In genomic region chr1:156668801-156669637, GRCh38 we compare ENCODE assay signal across 14 cellular contexts. TPM values are rescaled to one million over a fixed set of nuclear protein-coding genes. Genes with fewer than 3 reads are reported as not detected.
DNase-seq lines count a peak whose midpoint lies in the region; ATAC-seq and TF ChIP-seq lines count a peak whose summit lies in the region.
"Had no signal": no experiment of that assay in that cellular context is flagged by ENCODE, and none has a peak within 500 bp of the region (broad histone marks: within the 10 kb centered on the region; RNA-seq: fewer than 3 reads in every experiment).

No MANE protein-coding gene starts in this region.

- H3K4me1 ChIP-seq in BLaER1 treated with 17β-estradiol and CSF1 and Interleukin-3, amounts not matched to agents 10 nM and 100 nM, result peaks cover 37 to 79% (median 72%) of the 10 kb centered on the region in 10 experiments
- peaks cover 44 to 100% (median 89%) of the 10 kb centered on the region in 12 donors for H3K4me1 ChIP-seq in heart left ventricle
- H3K4me1 ChIP-seq in rectal smooth muscle tissue (ENCODE audit: control insufficient read depth, insufficient read depth, low read length), result peaks cover 34% of the 10 kb centered on the region
- H3K4me1 ChIP-seq: parathyroid adenoma had no signal

- ATAC-seq in heart left ventricle (no peak), HG03520 (IDR thresholded peaks at IDR 0.05; ENCODE audit: unreplicated experiment) (no peak), HG03378 (IDR thresholded peaks at IDR 0.05; ENCODE audit: unreplicated experiment) (no peak)
- ATAC-seq: left lung had no signal

- H3K4me3 ChIP-seq in BLaER1 treated with 17β-estradiol and CSF1 and Interleukin-3, amounts not matched to agents 10 nM and 100 nM, result no peak overlapping the region
- H3K4me3 ChIP-seq in heart left ventricle, result no peak overlapping the region
- no peak overlapping the region for H3K4me3 ChIP-seq in rectal smooth muscle tissue (ENCODE audit: low read length)
- H3K4me3 ChIP-seq: left lung, suprapubic skin had no signal

- H3K27ac ChIP-seq in BLaER1 treated with 17β-estradiol and CSF1 and Interleukin-3, amounts not matched to agents 10 nM and 100 nM, result no peak overlapping the region
- H3K27ac ChIP-seq in heart left ventricle (peak overlapping the region; percentile 90 to 99 (median 96)), rectal smooth muscle tissue (ENCODE audit: low read depth, low read length) (peak overlapping the region; percentile 88)

- no peaks in the 10 kb centered on the region for H3K36me3 ChIP-seq in BLaER1 treated with 17β-estradiol and CSF1 and Interleukin-3, amounts not matched to agents 10 nM and 100 nM
- H3K36me3 ChIP-seq in heart left ventricle (peaks cover 0 to 40% (median 26%) of the 10 kb centered on the region in 9 donors), rectal smooth muscle tissue (ENCODE audit: control insufficient read depth, insufficient read depth, low read length) (no peaks in the 10 kb centered on the region)
- H3K36me3 ChIP-seq: left lung, suprapubic skin had no signal

- H4K20me1 ChIP-seq in BLaER1 treated with 17β-estradiol and CSF1 and Interleukin-3, amounts not matched to agents 10 nM and 100 nM, result peaks cover 0 to 4% (median 0%) of the 10 kb centered on the region in 11 experiments; a peak in 1 of 22 replicates

- H3K27me3 ChIP-seq in BLaER1 treated with 17β-estradiol and CSF1 and Interleukin-3, amounts not matched to agents 10 nM and 100 nM, result peaks cover 0 to 17% (median 0%) of the 10 kb centered on the region in 11 experiments; a peak in 3 of 22 replicates
- H3K27me3 ChIP-seq in heart left ventricle, result no peaks in the 10 kb centered on the region
- no peaks in the 10 kb centered on the region for H3K27me3 ChIP-seq in rectal smooth muscle tissue (ENCODE audit: control insufficient read depth, insufficient read depth, low read length)
- H3K27me3 ChIP-seq: suprapubic skin had no signal

- H3K4me2 ChIP-seq in BLaER1 treated with 17β-estradiol and CSF1 and Interleukin-3, amounts not matched to agents 10 nM and 100 nM, result peak overlapping the region in 9 of 11 experiments; percentile 17 to 88 (median 74); a peak in 16 of 22 replicates

- 65 to 73% (median 67%) methylated on average over 13 to 17 of the region's 17 CpGs for WGBS in heart left ventricle, 4 donors

- DNase-seq in heart left ventricle (no peak), NCI-H2081 (lab: John Stamatoyannopoulos, UW) (no peak), erythroblast (lab: John Stamatoyannopoulos, UW) (no peak)
- DNase-seq: activated naive CD4-positive, alpha-beta T cell treated with anti-CD3 and anti-CD28 coated beads, Interleukin-2, amount 10 ng/mL, durations not matched to agents 7 days and 5 days; foreskin melanocyte; NCI-H1092 had no signal

- no peaks in the 10 kb centered on the region for H3K9me3 ChIP-seq in BLaER1 treated with 17β-estradiol and CSF1 and Interleukin-3, amounts not matched to agents 10 nM and 100 nM (replicated peaks in 1 of 11)
- H3K9me3 ChIP-seq in heart left ventricle, result no peaks in the 10 kb centered on the region
- H3K9me3 ChIP-seq: left lung, suprapubic skin had no signal

- no peak for TF ChIP-seq CTCF in heart left ventricle (IDR thresholded peaks at IDR 0.05)

- H3K9ac ChIP-seq in BLaER1 treated with 17β-estradiol and CSF1 and Interleukin-3, amounts not matched to agents 10 nM and 100 nM, result peak overlapping the region in 1 of 11 experiments; percentile 13; a peak in 1 of 22 replicates
- H3K9ac ChIP-seq in rectal smooth muscle tissue (ENCODE audit: low read length), result no peak overlapping the region
- H3K9ac ChIP-seq: parathyroid adenoma had no signal

- intact Hi-C loops in heart left ventricle (cut with DNase I), result loop anchor here in 4 of 10 donors (5.0 to 10.0 kb wide), 3 partner anchors 164 to 554 kb away; partner anchors contain the start of genes MEF2D (in 3 of the 4) and LMNA (in 1 of the 4)

- TF ChIP-seq POLR2A in heart left ventricle (IDR thresholded peaks at IDR 0.05) (no peak), erythroblast (IDR thresholded peaks at IDR 0.05; ENCODE audit: low read length) (no peak)

TF ChIP-seq in PFSK-1, 5 proteins besides CTCF, POLR2A, EP300 and RAD21:
- TF ChIP-seq SIN3A (IDR thresholded peaks at IDR 0.05; ENCODE audit: borderline replicate concordance, insufficient read depth, low read length) (no peak), POLR2AphosphoS5 (IDR thresholded peaks at IDR 0.05; ENCODE audit: low read depth, low read length) (0 out of 2 replicates have a peak, but pooled peaks have one; percentile 5), FOXP2 (optimal IDR thresholded peaks at IDR 0.05; ENCODE audit: borderline replicate concordance, extremely low read depth, extremely low read length, insufficient read depth) (no peak)

RNA-seq across cellular contexts. Expression of gene NES, which starts 8.2 kb away (rescaled TPM):
- 58.4 TPM for polyA plus RNA-seq in PFSK-1 (2012; ENCODE audit: insufficient read length, low read depth)
- total RNA-seq in heart left ventricle, result 100 to 1,000 TPM in 7 of 9 donors, 10 to 100 TPM in 2; 75.3 to 499 (median 158) TPM
- polyA plus RNA-seq in heart left ventricle, result 100 to 1,000 TPM in 1 of 2 donors, 10 to 100 TPM in 1; 59.7 to 160 TPM

RNA-seq across cellular contexts. Expression of gene BCAN, which starts 27.1 kb away (rescaled TPM):
- polyA plus RNA-seq in PFSK-1 (2012; ENCODE audit: insufficient read length, low read depth), result 1.8 TPM
- total RNA-seq in heart left ventricle, result under 1 TPM in 4 of 9 donors, not detected in 5; 0.09 to 0.27 (median 0.15) TPM
- under 1 TPM; 0.10 to 0.15 TPM for polyA plus RNA-seq in heart left ventricle

RNA-seq across cellular contexts. Expression of gene CRABP2, which starts 36.4 kb away (rescaled TPM):
- 1.0 TPM for polyA plus RNA-seq in PFSK-1 (2012; ENCODE audit: insufficient read length, low read depth)
- total RNA-seq in heart left ventricle, result 10 to 100 TPM in 1 of 9 donors, 1 to 10 TPM in 4, under 1 TPM in 1, not detected in 3; 0.80 to 11.4 (median 1.7) TPM
- 1 to 10 TPM in 1 of 2 donors, under 1 TPM in 1; 0.46 to 1.5 TPM for polyA plus RNA-seq in heart left ventricle

RNA-seq across cellular contexts. Expression of gene HAPLN2, which starts 49.8 kb away (rescaled TPM):
- polyA plus RNA-seq in PFSK-1 (2012; ENCODE audit: insufficient read length, low read depth), result 0.64 TPM
- 1 to 10 TPM in 4 of 9 donors, under 1 TPM in 5; 0.52 to 2.4 (median 0.95) TPM for total RNA-seq in heart left ventricle
- polyA plus RNA-seq in heart left ventricle, result 1 to 10 TPM; 1.2 to 3.0 TPM

RNA-seq across cellular contexts. Expression of gene METTL25B, which starts 59.2 kb away (rescaled TPM):
- 24.8 TPM for polyA plus RNA-seq in PFSK-1 (2012; ENCODE audit: insufficient read length, low read depth)
- total RNA-seq in heart left ventricle, result 10 to 100 TPM in 8 of 9 donors, 1 to 10 TPM in 1; 8.9 to 18.9 (median 15.0) TPM
- polyA plus RNA-seq in heart left ventricle, result 10 to 100 TPM; 15.6 to 24.3 TPM

Comparison
In these comparisons a context has a peak if more than half of its experiments do, and no peak if none do; other contexts are left out.
1. H3K27ac ChIP-seq: peak in heart left ventricle (12 of 12) and rectal smooth muscle tissue (single experiment); none in BLaER1 treated with 17β-estradiol and CSF1 and Interleukin-3, amounts not matched to agents 10 nM and 100 nM (0 of 11).